Comparison of ENCODE assay signal across 8 cellular contexts in genomic region chr2:234950730-234951385, GRCh38. TPM values are rescaled to one million over a fixed set of nuclear protein-coding genes. Genes with fewer than 3 reads are reported as not detected.
DNase-seq lines count a peak whose midpoint lies in the region; ATAC-seq, FAIRE-seq and TF ChIP-seq lines count a peak whose summit lies in the region.

No MANE protein-coding gene starts in this region.

- H3K9me1 ChIP-seq in keratinocyte (ENCODE audit: control insufficient read depth, extremely low read depth, insufficient read depth, low read length) = peaks cover 4% of the 10 kb centered on the region

- peak; percentile 28 for TF ChIP-seq CTCF in brain microvascular endothelial cell (IDR thresholded peaks at IDR 0.05; ENCODE audit: low read depth, low read length, missing control alignments)
- TF ChIP-seq CTCF in keratinocyte (optimal IDR thresholded peaks at IDR 0.05 in 1 of 3, IDR thresholded peaks at IDR 0.05 in 1 of 3, conservative IDR thresholded peaks at IDR 0.05 in 1 of 3; ENCODE audit: extremely low read depth in 1 of 3, insufficient read depth in 2 of 3, low read length in 3 of 3) = peak; percentile 9 to 16 (median 10)
- no peak for TF ChIP-seq CTCF in spleen (IDR thresholded peaks at IDR 0.05 in 8 of 11, conservative IDR thresholded peaks at IDR 0.05 in 3 of 11)

- peaks cover 35% of the 10 kb centered on the region for H3K4me1 ChIP-seq in HUES6 (ENCODE audit: control insufficient read depth, insufficient read depth, low read length)
- peaks cover 57% of the 10 kb centered on the region for H3K4me1 ChIP-seq in keratinocyte (ENCODE audit: control insufficient read depth, extremely low read depth, insufficient read depth, low read length)
- H3K4me1 ChIP-seq in spleen = peaks cover 4 to 43% (median 26%) of the 10 kb centered on the region in 6 donors

- in situ Hi-C loops in brain microvascular endothelial cell (cut with HindIII; ENCODE audit: low pct_ligation_motif_present, low sequenced_read_pairs) = no loop called here

- intact Hi-C loops in spleen (cut with DNase I; ENCODE audit: low total_unique reads) = no loop called here

- peaks cover 39% of the 10 kb centered on the region for H3K79me2 ChIP-seq in keratinocyte (ENCODE audit: control insufficient read depth, insufficient read depth, low read length)

- dilution Hi-C loops in keratinocyte (cut with MboI; ENCODE audit: extremely low pct_ligation_motif_present, low sequenced_read_pairs) = no loop called here

- 13 to 27% (median 20%) methylated on average over 30 to 35 of the region's 35 CpGs for WGBS in spleen, 5 donors

- DNase-seq in brain microvascular endothelial cell = peak; percentile 58
- no peak for DNase-seq in keratinocyte (ENCODE audit: low read depth, low spot score)
- peak; percentile 67 for DNase-seq in spleen
- no peak for DNase-seq in GOT3 (lab: John Stamatoyannopoulos, UW)
- DNase-seq in KG1 (lab: John Stamatoyannopoulos, UW) = no peak
- no peak for DNase-seq in middle frontal gyrus (ENCODE audit: extremely low spot score, low spot score)

- ATAC-seq in GM21825 (IDR thresholded peaks at IDR 0.05; ENCODE audit: unreplicated experiment) = no peak

- H4K20me1 ChIP-seq in keratinocyte (ENCODE audit: control insufficient read depth, extremely low read depth, insufficient read depth, low read length) = no peaks in the 10 kb centered on the region

- H3K9ac ChIP-seq in HUES6 (ENCODE audit: low read length) (peak overlapping the region; percentile 62), keratinocyte (ENCODE audit: control insufficient read depth, extremely low read depth, insufficient read depth, low read length) (peak overlapping the region; percentile 94)

- TF ChIP-seq POLR2A in spleen (IDR thresholded peaks at IDR 0.05) = no peak

- peak; percentile 36 for FAIRE-seq in keratinocyte (lab: Jason Lieb, UNC)

- no peaks in the 10 kb centered on the region for H3K9me3 ChIP-seq in HUES6 (ENCODE audit: control insufficient read depth, insufficient read depth, low read depth, low read length)
- H3K9me3 ChIP-seq in keratinocyte (ENCODE audit: control insufficient read depth, low read depth, low read length) = no peaks in the 10 kb centered on the region
- no peaks in the 10 kb centered on the region for H3K9me3 ChIP-seq in spleen

- no peak overlapping the region for H3K27ac ChIP-seq in HUES6 (ENCODE audit: low read depth, low read length)
- H3K27ac ChIP-seq in brain microvascular endothelial cell = peak overlapping the region; percentile 95
- H3K27ac ChIP-seq in keratinocyte (ENCODE audit: control insufficient read depth, insufficient read depth, low read length) = peak overlapping the region; percentile 98
- peak overlapping the region in 6 of 8 donors; percentile 65 to 80 (median 76) for H3K27ac ChIP-seq in spleen

- peak overlapping the region; percentile 67 for H3K4me3 ChIP-seq in HUES6 (ENCODE audit: low read depth, low read length)
- peak overlapping the region; percentile 63 for H3K4me3 ChIP-seq in brain microvascular endothelial cell (ENCODE audit: low read depth, low read length)
- H3K4me3 ChIP-seq in keratinocyte (ENCODE audit: control insufficient read depth in 2 of 3, extremely low read depth in 1 of 3, insufficient read depth in 2 of 3, low read depth in 1 of 3, low read length in 3 of 3) = peak overlapping the region; percentile 40 to 74 (median 72)
- H3K4me3 ChIP-seq in spleen = peak overlapping the region; percentile 45 to 79 (median 60)

- H3K4me2 ChIP-seq in keratinocyte (ENCODE audit: control insufficient read depth, extremely low read depth, insufficient read depth, low read depth, low read length) = peak overlapping the region; percentile 81

- H3K27me3 ChIP-seq in HUES6 (ENCODE audit: control insufficient read depth, insufficient read depth, low read length) (peaks cover 39% of the 10 kb centered on the region), brain microvascular endothelial cell (replicated peaks) (no peaks in the 10 kb centered on the region), keratinocyte (ENCODE audit: control insufficient read depth, extremely low read depth, insufficient read depth, low read length) (no peaks in the 10 kb centered on the region), spleen (replicated peaks in 1 of 7) (peaks cover 0 to 86% (median 27%) of the 10 kb centered on the region in 7 donors)

- H3K36me3 ChIP-seq in HUES6 (ENCODE audit: control insufficient read depth, insufficient read depth, low read length) = no peaks in the 10 kb centered on the region
- no peaks in the 10 kb centered on the region for H3K36me3 ChIP-seq in brain microvascular endothelial cell (replicated peaks)
- H3K36me3 ChIP-seq in keratinocyte (ENCODE audit: control insufficient read depth in 2 of 2, extremely low read depth in 1 of 2, insufficient read depth in 2 of 2, low read length in 2 of 2) = peaks cover 0 to 10% of the 10 kb centered on the region in 2 experiments
- H3K36me3 ChIP-seq in spleen = no peaks in the 10 kb centered on the region

- no peak overlapping the region for H2AFZ ChIP-seq in keratinocyte (ENCODE audit: control insufficient read depth, low read length)

RNA-seq across cellular contexts. Expression of gene SH3BP4, which starts 1.0 kb away (rescaled TPM):
- polyA plus RNA-seq in keratinocyte (46.4 to 56.4 TPM (median 50.4 TPM) in 3 replicates), spleen (1 to 10 TPM; 2.3 to 3.7 (median 3.7) TPM)
- 15.7 TPM for polyA plus RNA-seq in keratinocyte (2011; ENCODE audit: low read depth)
- 38.6 and 45.2 TPM in 2 replicates for polyA plus RNA-seq in keratinocyte (2011; cell fraction: cytosol; rRNA removed)
- polyA plus RNA-seq in keratinocyte (2011; cell fraction: nucleus; rRNA removed) = 62.3 and 64.3 TPM in 2 replicates
- 18.3 and 39.2 TPM in 2 replicates for polyA plus RNA-seq in keratinocyte (2012; ENCODE audit: low replicate concordance)
- 56.4 to 124 TPM (median 78.8 TPM) in 3 replicates for polyA minus RNA-seq in keratinocyte
- 33.4 TPM for polyA minus RNA-seq in keratinocyte (2011; cell fraction: cytosol; rRNA and poly(A)+ RNA removed)
- polyA minus RNA-seq in keratinocyte (2011; cell fraction: nucleus; rRNA and poly(A)+ RNA removed) = 43.1 and 65.2 TPM in 2 replicates
- 10 to 100 TPM; 10.2 to 21.0 (median 20.0) TPM for total RNA-seq in spleen

Comparison
In these comparisons a context has a peak if more than half of its experiments do, and no peak if none do; other contexts are left out.
1. DNase-seq: peak in brain microvascular endothelial cell (single experiment) and spleen (single experiment); none in keratinocyte (single experiment), GOT3 (single experiment), KG1 (single experiment) and middle frontal gyrus (single experiment).
2. CTCF ChIP-seq: peak in brain microvascular endothelial cell (single experiment) and keratinocyte (3 of 3); none in spleen (0 of 11).
3. Peak in every context shown above with its lines, with median percentiles within 50 percentile points of each other: H3K4me3 ChIP-seq.